9 cellular contexts compared by ENCODE assay signal in the genomic region with DNA sequence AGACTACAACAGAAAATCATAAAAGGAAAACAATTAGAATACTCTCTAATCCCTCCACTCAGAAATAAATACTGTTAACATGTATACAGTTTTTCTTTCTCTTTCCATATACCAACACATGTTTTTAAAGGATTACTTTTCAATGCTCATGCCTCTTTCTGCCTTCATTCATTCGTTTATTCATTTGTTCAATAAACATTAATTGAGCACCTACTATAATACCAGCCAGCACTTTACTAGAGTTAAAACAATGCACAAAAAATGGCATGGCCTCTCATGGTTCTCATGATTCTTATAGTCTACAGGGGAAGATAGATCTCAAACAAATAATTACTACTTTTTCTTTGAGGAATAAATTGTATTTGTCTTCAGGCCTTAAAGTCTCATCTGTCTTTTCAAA.
DNase-seq lines count a peak whose midpoint lies in the region; ATAC-seq and TF ChIP-seq lines count a peak whose summit lies in the region.
"Had no signal": no experiment of that assay in that cellular context is flagged by ENCODE, and none has a peak within 500 bp of the region (broad histone marks: within the 10 kb centered on the region; RNA-seq: fewer than 3 reads in every experiment).

No MANE protein-coding gene starts in this region.

- TF ChIP-seq POLR2A in vagina (IDR thresholded peaks at IDR 0.05): no peak

- in situ Hi-C loops in HAP-1 (cut with MboI; ENCODE audit: low sequenced_read_pairs): no loop called here

- H3K4me1 ChIP-seq in mesodermal cell (ENCODE audit: control insufficient read depth, insufficient read depth, low read length, poor library complexity, severe bottlenecking) (peaks cover 10% of the 10 kb centered on the region), vagina (peaks cover 38% of the 10 kb centered on the region), HAP-1 (no peaks in the 10 kb centered on the region)

- H3K27me3 Mint-ChIP-seq in stimulated activated naive CD8-positive, alpha-beta T cell treated with anti-CD3 and anti-CD28 coated beads, Interleukin-15, Interleukin-2, amounts not matched to agents 100 ng/mL and 50 ng/mL, for 24 hours: no peaks in the 10 kb centered on the region
- no peaks in the 10 kb centered on the region for H3K27me3 Mint-ChIP-seq in stimulated activated naive CD8-positive, alpha-beta T cell treated with anti-CD3 and anti-CD28 coated beads, Interleukin-15, amount 100 ng/mL, for 72 hours
- H3K27me3 Mint-ChIP-seq in activated naive CD8-positive, alpha-beta T cell treated with anti-CD3 and anti-CD28 coated beads for 36 hours: no peaks in the 10 kb centered on the region

- TF ChIP-seq CTCF in vagina (IDR thresholded peaks at IDR 0.05): no peak

- peak overlapping the region; percentile 64 for H3K27ac Mint-ChIP-seq in stimulated activated naive CD8-positive, alpha-beta T cell treated with anti-CD3 and anti-CD28 coated beads, Interleukin-15, Interleukin-2, amounts not matched to agents 100 ng/mL and 50 ng/mL, for 24 hours
- H3K27ac Mint-ChIP-seq in stimulated activated naive CD8-positive, alpha-beta T cell treated with anti-CD3 and anti-CD28 coated beads, Interleukin-15, amount 100 ng/mL, for 72 hours: peak overlapping the region in 1 of 2 donors; percentile 19
- H3K27ac Mint-ChIP-seq in activated naive CD8-positive, alpha-beta T cell treated with anti-CD3 and anti-CD28 coated beads for 36 hours: peak overlapping the region; percentile 92

- ATAC-seq in stimulated activated naive CD8-positive, alpha-beta T cell treated with anti-CD3 and anti-CD28 coated beads, Interleukin-15, amount 100 ng/mL, for 72 hours: no peak
- no peak for ATAC-seq in GM21619 (IDR thresholded peaks at IDR 0.05; ENCODE audit: unreplicated experiment)

- H3K4me3 ChIP-seq in mesodermal cell (ENCODE audit: extremely low read depth, insufficient read depth, low read length, poor library complexity, severe bottlenecking): no peak overlapping the region
- H3K4me3 ChIP-seq in vagina: no peak overlapping the region
- no peak overlapping the region for H3K4me3 ChIP-seq in HAP-1
- H3K4me3 ChIP-seq: ovary had no signal

- H3K27ac ChIP-seq in mesodermal cell (ENCODE audit: low read depth, low read length, severe bottlenecking) (peak overlapping the region; percentile 83), vagina (peak overlapping the region; percentile 63)
- H3K27ac ChIP-seq: ovary had no signal

- peak overlapping the region; percentile 40 for H3K4me3 Mint-ChIP-seq in stimulated activated naive CD8-positive, alpha-beta T cell treated with anti-CD3 and anti-CD28 coated beads, Interleukin-15, Interleukin-2, amounts not matched to agents 100 ng/mL and 50 ng/mL, for 24 hours
- H3K4me3 Mint-ChIP-seq in stimulated activated naive CD8-positive, alpha-beta T cell treated with anti-CD3 and anti-CD28 coated beads, Interleukin-15, amount 100 ng/mL, for 72 hours: peak overlapping the region in 1 of 2 donors; percentile 70
- H3K4me3 Mint-ChIP-seq in activated naive CD8-positive, alpha-beta T cell treated with anti-CD3 and anti-CD28 coated beads for 36 hours: peak overlapping the region; percentile 12

- peaks cover 73% of the 10 kb centered on the region for H3K4me1 Mint-ChIP-seq in stimulated activated naive CD8-positive, alpha-beta T cell treated with anti-CD3 and anti-CD28 coated beads, Interleukin-15, Interleukin-2, amounts not matched to agents 100 ng/mL and 50 ng/mL, for 24 hours (ENCODE audit: low read depth)
- H3K4me1 Mint-ChIP-seq in stimulated activated naive CD8-positive, alpha-beta T cell treated with anti-CD3 and anti-CD28 coated beads, Interleukin-15, amount 100 ng/mL, for 72 hours: peaks cover 74% of the 10 kb centered on the region
- H3K4me1 Mint-ChIP-seq in activated naive CD8-positive, alpha-beta T cell treated with anti-CD3 and anti-CD28 coated beads for 36 hours: peaks cover 69% of the 10 kb centered on the region

- H3K9me3 ChIP-seq in mesodermal cell (ENCODE audit: control insufficient read depth, low read length): no peaks in the 10 kb centered on the region
- no peaks in the 10 kb centered on the region for H3K9me3 ChIP-seq in vagina
- no peaks in the 10 kb centered on the region for H3K9me3 ChIP-seq in HAP-1
- H3K9me3 ChIP-seq: ovary had no signal

- DNase-seq in stimulated activated naive CD8-positive, alpha-beta T cell treated with anti-CD3 and anti-CD28 coated beads, Interleukin-15, amount 100 ng/mL, for 72 hours: no peak
- DNase-seq in activated naive CD8-positive, alpha-beta T cell treated with anti-CD3 and anti-CD28 coated beads for 36 hours: no peak
- no peak for DNase-seq in vagina (ENCODE audit: extremely low spot score in 2 of 2)
- DNase-seq in HUDEP-2 (lab: John Stamatoyannopoulos, UW; ENCODE audit: unreplicated experiment in 76 of 76): no peak
- DNase-seq in HAP-1 (ENCODE audit: low spot score in 2 of 2): no peak

- no peaks in the 10 kb centered on the region for H3K36me3 ChIP-seq in mesodermal cell (ENCODE audit: control insufficient read depth, insufficient read depth, low read length)
- no peaks in the 10 kb centered on the region for H3K36me3 ChIP-seq in vagina
- no peaks in the 10 kb centered on the region for H3K36me3 ChIP-seq in HAP-1 (replicated peaks)
- H3K36me3 ChIP-seq: ovary had no signal

- WGBS in mesodermal cell (ENCODE audit: insufficient coverage in 2 of 2), 2 experiments: 100% methylated on average over 1 of the region's 1 CpG

- no peaks in the 10 kb centered on the region for H3K9me3 Mint-ChIP-seq in stimulated activated naive CD8-positive, alpha-beta T cell treated with anti-CD3 and anti-CD28 coated beads, Interleukin-15, Interleukin-2, amounts not matched to agents 100 ng/mL and 50 ng/mL, for 24 hours
- H3K9me3 Mint-ChIP-seq in stimulated activated naive CD8-positive, alpha-beta T cell treated with anti-CD3 and anti-CD28 coated beads, Interleukin-15, amount 100 ng/mL, for 72 hours: no peaks in the 10 kb centered on the region
- H3K9me3 Mint-ChIP-seq in activated naive CD8-positive, alpha-beta T cell treated with anti-CD3 and anti-CD28 coated beads for 36 hours: no peaks in the 10 kb centered on the region

- H3K36me3 Mint-ChIP-seq in stimulated activated naive CD8-positive, alpha-beta T cell treated with anti-CD3 and anti-CD28 coated beads, Interleukin-15, Interleukin-2, amounts not matched to agents 100 ng/mL and 50 ng/mL, for 24 hours (ENCODE audit: low read depth): no peaks in the 10 kb centered on the region
- H3K36me3 Mint-ChIP-seq in activated naive CD8-positive, alpha-beta T cell treated with anti-CD3 and anti-CD28 coated beads for 36 hours: peaks cover 1% of the 10 kb centered on the region

- intact Hi-C loops in vagina (cut with DNase I): no loop called here

- H3K27me3 ChIP-seq in vagina (no peaks in the 10 kb centered on the region), HAP-1 (ENCODE audit: low read depth) (no peaks in the 10 kb centered on the region)
- H3K27me3 ChIP-seq: ovary had no signal
